ENCODE assay signal across 1 cellular context in genomic region chr4:6641164-6641970, GRCh38.
A peak's percentile ranks its signal among the peaks of the same experiment; 100 is the strongest.
TF ChIP-seq lines count a peak whose summit lies in the region.

No MANE protein-coding gene starts in this region.

TF ChIP-seq in HEK293, 187 proteins besides CTCF, POLR2A, EP300 and RAD21 (continued from another document):
- TF ChIP-seq, protein P1, sequence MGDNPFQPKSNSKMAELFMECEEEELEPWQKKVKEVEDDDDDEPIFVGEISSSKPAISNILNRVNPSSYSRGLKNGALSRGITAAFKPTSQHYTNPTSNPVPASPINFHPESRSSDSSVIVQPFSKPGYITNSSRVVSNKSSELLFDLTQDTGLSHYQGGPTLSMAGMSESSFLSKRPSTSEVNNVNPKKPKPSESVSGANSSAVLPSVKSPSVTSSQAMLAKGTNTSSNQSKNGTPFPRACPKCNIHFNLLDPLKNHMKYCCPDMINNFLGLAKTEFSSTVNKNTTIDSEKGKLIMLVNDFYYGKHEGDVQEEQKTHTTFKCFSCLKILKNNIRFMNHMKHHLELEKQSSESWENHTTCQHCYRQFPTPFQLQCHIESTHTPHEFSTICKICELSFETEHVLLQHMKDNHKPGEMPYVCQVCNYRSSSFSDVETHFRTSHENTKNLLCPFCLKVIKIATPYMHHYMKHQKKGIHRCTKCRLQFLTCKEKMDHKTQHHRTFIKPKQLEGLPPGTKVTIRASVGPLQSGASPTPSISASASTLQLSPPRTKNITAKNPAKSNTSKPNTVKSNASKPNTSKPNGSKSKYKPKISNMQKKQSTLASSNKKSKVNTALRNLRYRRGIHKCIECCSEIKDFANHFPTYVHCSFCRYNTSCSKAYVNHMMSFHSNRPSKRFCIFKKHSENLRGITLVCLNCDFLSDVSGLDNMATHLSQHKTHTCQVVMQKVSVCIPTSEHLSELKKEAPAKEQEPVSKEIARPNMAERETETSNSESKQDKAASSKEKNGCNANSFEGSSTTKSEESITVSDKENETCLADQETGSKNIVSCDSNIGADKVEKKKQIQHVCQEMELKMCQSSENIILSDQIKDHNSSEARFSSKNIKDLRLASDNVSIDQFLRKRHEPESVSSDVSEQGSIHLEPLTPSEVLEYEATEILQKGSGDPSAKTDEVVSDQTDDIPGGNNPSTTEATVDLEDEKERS (tag by site-specific recombination; IDR thresholded peaks at IDR 0.05), result no peak
- TF ChIP-seq ZEB2 (tag by site-specific recombination; IDR thresholded peaks at IDR 0.05) (0 out of 2 replicates have a peak, but pooled peaks have one; percentile 16), OSR2 (tag by site-specific recombination; IDR thresholded peaks at IDR 0.05) (no peak), ZNF221 (tag by site-specific recombination; IDR thresholded peaks at IDR 0.05; ENCODE audit: borderline replicate concordance) (no peak), ZNF707 (tag by site-specific recombination; IDR thresholded peaks at IDR 0.05) (0 out of 2 replicates have a peak, but pooled peaks have one; percentile 13), ZNF623 (tag by site-specific recombination; IDR thresholded peaks at IDR 0.05) (no peak), ZFP69B (tag by site-specific recombination; IDR thresholded peaks at IDR 0.05) (0 out of 2 replicates have a peak, but pooled peaks have one; percentile 18), ZNF670 (tag by site-specific recombination; IDR thresholded peaks at IDR 0.05; ENCODE audit: low read depth) (no peak), ZNF239 (tag by site-specific recombination; IDR thresholded peaks at IDR 0.05) (no peak), ZNF843 (tag by site-specific recombination; IDR thresholded peaks at IDR 0.05) (no peak), ZBTB17 (tag by site-specific recombination; IDR thresholded peaks at IDR 0.05) (peak; percentile 62), PRDM2 (tag by site-specific recombination; IDR thresholded peaks at IDR 0.05; ENCODE audit: borderline replicate concordance) (no peak), ZFHX2 (tag by site-specific recombination; conservative IDR thresholded peaks at IDR 0.05) (peak; percentile 84), ZNF785 (tag by site-specific recombination; IDR thresholded peaks at IDR 0.05) (no peak), ZBTB10 (tag by site-specific recombination; IDR thresholded peaks at IDR 0.05) (no peak), ZNF416 (tag by site-specific recombination; IDR thresholded peaks at IDR 0.05) (no peak), EGR2 (tag by site-specific recombination; IDR thresholded peaks at IDR 0.05; ENCODE audit: low read depth) (peak; percentile 85), ZBTB20 (tag by site-specific recombination; IDR thresholded peaks at IDR 0.05) (peak; percentile 44; the same call in 1 of the 2 replicates), ZNF548 (tag by site-specific recombination; IDR thresholded peaks at IDR 0.05) (no peak)
- TF ChIP-seq, protein P2, sequence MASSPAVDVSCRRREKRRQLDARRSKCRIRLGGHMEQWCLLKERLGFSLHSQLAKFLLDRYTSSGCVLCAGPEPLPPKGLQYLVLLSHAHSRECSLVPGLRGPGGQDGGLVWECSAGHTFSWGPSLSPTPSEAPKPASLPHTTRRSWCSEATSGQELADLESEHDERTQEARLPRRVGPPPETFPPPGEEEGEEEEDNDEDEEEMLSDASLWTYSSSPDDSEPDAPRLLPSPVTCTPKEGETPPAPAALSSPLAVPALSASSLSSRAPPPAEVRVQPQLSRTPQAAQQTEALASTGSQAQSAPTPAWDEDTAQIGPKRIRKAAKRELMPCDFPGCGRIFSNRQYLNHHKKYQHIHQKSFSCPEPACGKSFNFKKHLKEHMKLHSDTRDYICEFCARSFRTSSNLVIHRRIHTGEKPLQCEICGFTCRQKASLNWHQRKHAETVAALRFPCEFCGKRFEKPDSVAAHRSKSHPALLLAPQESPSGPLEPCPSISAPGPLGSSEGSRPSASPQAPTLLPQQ (tag by site-specific recombination; IDR thresholded peaks at IDR 0.05), result peak; percentile 57; the same call in 1 of the 2 replicates
TF ChIP-seq in HEK293: peak in this region for 11.
